Comparison of ENCODE assay signal across 8 cellular contexts in the genomic region with DNA sequence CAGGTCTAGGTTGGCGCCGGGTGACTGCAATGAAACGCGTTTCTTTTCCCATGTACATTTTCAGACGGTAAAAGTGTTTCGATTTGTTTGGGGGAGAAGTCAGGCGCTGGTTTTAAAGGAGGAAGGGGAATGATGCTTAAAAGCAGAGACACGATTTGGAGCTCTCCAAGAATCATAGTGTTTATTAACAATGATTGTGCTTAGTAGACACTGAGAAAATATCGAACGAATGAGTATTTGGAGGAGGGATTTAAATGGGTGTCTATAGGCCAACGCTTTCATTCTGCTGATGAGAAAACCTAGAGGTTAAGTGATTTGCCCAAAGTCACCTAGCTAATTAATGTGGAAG. TPM values are rescaled to one million over a fixed set of nuclear protein-coding genes. Genes with fewer than 3 reads are reported as not detected.
A peak's percentile ranks its signal among the peaks of the same experiment; 100 is the strongest.
DNase-seq lines count a peak whose midpoint lies in the region; ATAC-seq and TF ChIP-seq lines count a peak whose summit lies in the region.

No MANE protein-coding gene starts in this region.

- H3K4me3 Mint-ChIP-seq in T-cell (peak overlapping the region; percentile 76 to 81 (median 80)), progenitor cell of endocrine pancreas (ENCODE audit: low read depth) (peak overlapping the region; percentile 68)

- peaks cover 36 to 39% (median 36%) of the 10 kb centered on the region in 3 donors for H3K4me1 Mint-ChIP-seq in T-cell
- peaks cover 4% of the 10 kb centered on the region for H3K4me1 Mint-ChIP-seq in progenitor cell of endocrine pancreas (ENCODE audit: low read depth)

- H3K27me3 ChIP-seq in GM06990 (replicated peaks; ENCODE audit: control insufficient read depth, insufficient read depth, low read length) = peaks cover 5% of the 10 kb centered on the region

- peaks cover 0 to 8% (median 0%) of the 10 kb centered on the region in 3 donors for H3K9me3 Mint-ChIP-seq in T-cell
- H3K9me3 Mint-ChIP-seq in progenitor cell of endocrine pancreas (ENCODE audit: low read depth) = peaks cover 11% of the 10 kb centered on the region

- H3K27me3 Mint-ChIP-seq in T-cell = no peaks in the 10 kb centered on the region
- peaks cover 47% of the 10 kb centered on the region for H3K27me3 Mint-ChIP-seq in progenitor cell of endocrine pancreas

- H3K27ac Mint-ChIP-seq in T-cell (peak overlapping the region; percentile 4 to 12), progenitor cell of endocrine pancreas (peak overlapping the region; percentile 49)

- TF ChIP-seq CTCF in GM06990 (IDR thresholded peaks at IDR 0.05; ENCODE audit: insufficient read depth, low read length, poor library complexity, severe bottlenecking) (no peak), fibroblast of mammary gland (conservative IDR thresholded peaks at IDR 0.05; ENCODE audit: control insufficient read depth, insufficient read depth, low read depth, low read length) (no peak), progenitor cell of endocrine pancreas (IDR thresholded peaks at IDR 0.05; ENCODE audit: unreplicated experiment) (no peak)

- POLR2A ChIA-PET in T-cell (lab: Charles Lee) = interaction anchor here (0.6 to 2.1 kb wide), 6 partner anchors 9 to 140 kb away, joined by 3 to 24 read pairs (median 3); a partner anchor contains a TSS

- H3K36me3 Mint-ChIP-seq in T-cell (no peaks in the 10 kb centered on the region), progenitor cell of endocrine pancreas (ENCODE audit: insufficient read depth) (peaks cover 6% of the 10 kb centered on the region)

- H3K4me3 ChIP-seq in GM06990 (replicated peaks; ENCODE audit: low read depth, low read length) (peak overlapping the region; percentile 45), fibroblast of mammary gland (ENCODE audit: control insufficient read depth, low read depth, low read length) (peak overlapping the region; percentile 61)

- no peak for DNase-seq in GM06990 (ENCODE audit: extremely low read depth, insufficient read length)
- no peak for DNase-seq in T-cell
- no peak for DNase-seq in fibroblast of mammary gland (ENCODE audit: low read depth)
- DNase-seq in progenitor cell of endocrine pancreas (ENCODE audit: low spot score, unreplicated experiment) = no peak
- DNase-seq in stimulated activated naive CD4-positive, alpha-beta T cell (lab: John Stamatoyannopoulos, UW) = no peak
- DNase-seq in iPS-NIHi11 (ENCODE audit: low spot score) = no peak
- no peak for DNase-seq in DMS 273 treated with DMSO at 0.1 percent for 48 hours (lab: John Stamatoyannopoulos, UW)

- no peaks in the 10 kb centered on the region for H3K36me3 ChIP-seq in GM06990 (ENCODE audit: control insufficient read depth, insufficient read depth, low read length)

- ATAC-seq in T-cell (replicated peaks in 1 of 4) (peak; percentile 0 to 11 (median 2)), HG02623 (IDR thresholded peaks at IDR 0.05; ENCODE audit: unreplicated experiment) (no peak)

- CTCF ChIA-PET in T-cell (lab: Charles Lee) = interaction anchor here (0.7 to 1.5 kb wide), 3 partner anchors 17 to 126 kb away, joined by 3 to 4 read pairs (median 3); no protein-coding TSS in a partner anchor

RNA-seq across cellular contexts. Expression of a gene that starts 36.9 kb away (rescaled TPM):
- total RNA-seq in T-cell (100 to 1,000 TPM; 272 to 323 (median 288) TPM), progenitor cell of endocrine pancreas (30.2 and 32.5 TPM in 2 replicates)
